1 cellular context compared by ENCODE assay signal in genomic region chr4:140090215-140090731, GRCh38.
TF ChIP-seq lines count a peak whose summit lies in the region.

No MANE protein-coding gene starts in this region.

TF ChIP-seq in GM23338, 12 proteins besides CTCF, POLR2A, EP300 and RAD21 (continued from another document):
- TF ChIP-seq, protein P1, sequence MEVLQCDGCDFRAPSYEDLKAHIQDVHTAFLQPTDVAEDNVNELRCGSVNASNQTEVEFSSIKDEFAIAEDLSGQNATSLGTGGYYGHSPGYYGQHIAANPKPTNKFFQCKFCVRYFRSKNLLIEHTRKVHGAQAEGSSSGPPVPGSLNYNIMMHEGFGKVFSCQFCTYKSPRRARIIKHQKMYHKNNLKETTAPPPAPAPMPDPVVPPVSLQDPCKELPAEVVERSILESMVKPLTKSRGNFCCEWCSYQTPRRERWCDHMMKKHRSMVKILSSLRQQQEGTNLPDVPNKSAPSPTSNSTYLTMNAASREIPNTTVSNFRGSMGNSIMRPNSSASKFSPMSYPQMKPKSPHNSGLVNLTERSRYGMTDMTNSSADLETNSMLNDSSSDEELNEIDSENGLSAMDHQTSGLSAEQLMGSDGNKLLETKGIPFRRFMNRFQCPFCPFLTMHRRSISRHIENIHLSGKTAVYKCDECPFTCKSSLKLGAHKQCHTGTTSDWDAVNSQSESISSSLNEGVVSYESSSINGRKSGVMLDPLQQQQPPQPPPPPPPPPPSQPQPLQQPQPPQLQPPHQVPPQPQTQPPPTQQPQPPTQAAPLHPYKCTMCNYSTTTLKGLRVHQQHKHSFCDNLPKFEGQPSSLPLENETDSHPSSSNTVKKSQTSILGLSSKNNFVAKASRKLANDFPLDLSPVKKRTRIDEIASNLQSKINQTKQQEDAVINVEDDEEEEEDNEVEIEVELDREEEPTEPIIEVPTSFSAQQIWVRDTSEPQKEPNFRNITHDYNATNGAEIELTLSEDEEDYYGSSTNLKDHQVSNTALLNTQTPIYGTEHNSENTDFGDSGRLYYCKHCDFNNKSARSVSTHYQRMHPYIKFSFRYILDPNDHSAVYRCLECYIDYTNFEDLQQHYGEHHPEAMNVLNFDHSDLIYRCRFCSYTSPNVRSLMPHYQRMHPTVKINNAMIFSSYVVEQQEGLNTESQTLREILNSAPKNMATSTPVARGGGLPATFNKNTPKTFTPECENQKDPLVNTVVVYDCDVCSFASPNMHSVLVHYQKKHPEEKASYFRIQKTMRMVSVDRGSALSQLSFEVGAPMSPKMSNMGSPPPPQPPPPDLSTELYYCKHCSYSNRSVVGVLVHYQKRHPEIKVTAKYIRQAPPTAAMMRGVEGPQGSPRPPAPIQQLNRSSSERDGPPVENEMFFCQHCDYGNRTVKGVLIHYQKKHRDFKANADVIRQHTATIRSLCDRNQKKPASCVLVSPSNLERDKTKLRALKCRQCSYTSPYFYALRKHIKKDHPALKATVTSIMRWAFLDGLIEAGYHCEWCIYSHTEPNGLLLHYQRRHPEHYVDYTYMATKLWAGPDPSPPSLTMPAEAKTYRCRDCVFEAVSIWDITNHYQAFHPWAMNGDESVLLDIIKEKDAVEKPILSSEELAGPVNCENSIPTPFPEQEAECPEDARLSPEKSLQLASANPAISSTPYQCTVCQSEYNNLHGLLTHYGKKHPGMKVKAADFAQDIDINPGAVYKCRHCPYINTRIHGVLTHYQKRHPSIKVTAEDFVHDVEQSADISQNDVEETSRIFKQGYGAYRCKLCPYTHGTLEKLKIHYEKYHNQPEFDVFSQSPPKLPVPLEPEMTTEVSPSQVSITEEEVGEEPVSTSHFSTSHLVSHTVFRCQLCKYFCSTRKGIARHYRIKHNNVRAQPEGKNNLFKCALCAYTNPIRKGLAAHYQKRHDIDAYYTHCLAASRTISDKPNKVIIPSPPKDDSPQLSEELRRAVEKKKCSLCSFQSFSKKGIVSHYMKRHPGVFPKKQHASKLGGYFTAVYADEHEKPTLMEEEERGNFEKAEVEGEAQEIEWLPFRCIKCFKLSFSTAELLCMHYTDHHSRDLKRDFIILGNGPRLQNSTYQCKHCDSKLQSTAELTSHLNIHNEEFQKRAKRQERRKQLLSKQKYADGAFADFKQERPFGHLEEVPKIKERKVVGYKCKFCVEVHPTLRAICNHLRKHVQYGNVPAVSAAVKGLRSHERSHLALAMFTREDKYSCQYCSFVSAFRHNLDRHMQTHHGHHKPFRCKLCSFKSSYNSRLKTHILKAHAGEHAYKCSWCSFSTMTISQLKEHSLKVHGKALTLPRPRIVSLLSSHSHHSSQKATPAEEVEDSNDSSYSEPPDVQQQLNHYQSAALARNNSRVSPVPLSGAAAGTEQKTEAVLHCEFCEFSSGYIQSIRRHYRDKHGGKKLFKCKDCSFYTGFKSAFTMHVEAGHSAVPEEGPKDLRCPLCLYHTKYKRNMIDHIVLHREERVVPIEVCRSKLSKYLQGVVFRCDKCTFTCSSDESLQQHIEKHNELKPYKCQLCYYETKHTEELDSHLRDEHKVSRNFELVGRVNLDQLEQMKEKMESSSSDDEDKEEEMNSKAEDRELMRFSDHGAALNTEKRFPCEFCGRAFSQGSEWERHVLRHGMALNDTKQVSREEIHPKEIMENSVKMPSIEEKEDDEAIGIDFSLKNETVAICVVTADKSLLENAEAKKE (CRISPR knock-in tag; IDR thresholded peaks at IDR 0.05): no peak
- TF ChIP-seq EZH2phosphoT487 (IDR thresholded peaks at IDR 0.05; ENCODE audit: unreplicated experiment): no peak
